ENCODE assay signal across 8 cellular contexts in genomic region chr3:187739125-187739560, GRCh38. TPM values are rescaled to one million over a fixed set of nuclear protein-coding genes. Genes with fewer than 3 reads are reported as not detected.
A peak's percentile ranks its signal among the peaks of the same experiment; 100 is the strongest.
DNase-seq lines count a peak whose midpoint lies in the region; FAIRE-seq and TF ChIP-seq lines count a peak whose summit lies in the region.

No MANE protein-coding gene starts in this region.

- no peak for TF ChIP-seq CTCF in smooth muscle cell (IDR thresholded peaks at IDR 0.05; ENCODE audit: borderline replicate concordance, insufficient read depth, poor library complexity, severe bottlenecking)

- no peak for FAIRE-seq in H54 (lab: Jason Lieb, UNC)

- peak overlapping the region; percentile 99 for H3K4me2 ChIP-seq in smooth muscle cell

- no peak for TF ChIP-seq POLR2A in H54 (IDR thresholded peaks at IDR 0.05; ENCODE audit: low read depth, low read length)

- peak; percentile 23 for DNase-seq in activated gamma-delta T cell treated with Interleukin-2 at 50 U/mL for 16 hours
- no peak for DNase-seq in activated gamma-delta T cell (lab: John Stamatoyannopoulos, UW)
- DNase-seq in adipocyte (ENCODE audit: low read depth): no peak
- peak; percentile 69 for DNase-seq in smooth muscle cell (lab: John Stamatoyannopoulos, UW; ENCODE audit: unreplicated experiment)
- DNase-seq in DMS79 treated with DMSO at 0.1 percent for 48 hours (lab: John Stamatoyannopoulos, UW): no peak
- DNase-seq in H54 (ENCODE audit: insufficient read length, low spot score): no peak
- no peak for DNase-seq in ureter (ENCODE audit: low spot score)

- H3K9ac ChIP-seq in adipocyte (ENCODE audit: low read length): peak overlapping the region; percentile 98
- H3K9ac ChIP-seq in iPS-18a (ENCODE audit: low read length): peak overlapping the region; percentile 55
- no peak overlapping the region for H3K9ac ChIP-seq in smooth muscle cell (ENCODE audit: low read depth)

- no peaks in the 10 kb centered on the region for H3K9me3 ChIP-seq in adipocyte (ENCODE audit: control insufficient read depth, low read length)
- H3K9me3 ChIP-seq in iPS-18a (ENCODE audit: control insufficient read depth, low read depth, low read length): no peaks in the 10 kb centered on the region
- H3K9me3 ChIP-seq in smooth muscle cell (replicated peaks; ENCODE audit: low read depth): no peaks in the 10 kb centered on the region

- H4K20me1 ChIP-seq in smooth muscle cell (ENCODE audit: low read depth): peaks cover 70% of the 10 kb centered on the region

- peaks cover 7% of the 10 kb centered on the region for H3K36me3 ChIP-seq in adipocyte (ENCODE audit: control insufficient read depth, insufficient read depth, low read length, severe bottlenecking)
- H3K36me3 ChIP-seq in iPS-18a (ENCODE audit: control insufficient read depth, low read depth, low read length): no peaks in the 10 kb centered on the region
- no peaks in the 10 kb centered on the region for H3K36me3 ChIP-seq in smooth muscle cell (ENCODE audit: low read depth)

- under 1% methylated on average over 21 of the region's 21 CpGs for WGBS in smooth muscle cell (ENCODE audit: low lambda C conversion rate)

- peaks cover 65% of the 10 kb centered on the region for H3K79me2 ChIP-seq in smooth muscle cell (ENCODE audit: low read depth)

- H3F3A ChIP-seq in smooth muscle cell (ENCODE audit: low read depth): peaks cover 4% of the 10 kb centered on the region

- H3K4me1 ChIP-seq in adipocyte (ENCODE audit: control insufficient read depth, insufficient read depth, low read length) (peaks cover 60% of the 10 kb centered on the region), iPS-18a (ENCODE audit: control insufficient read depth, low read depth, low read length) (peaks cover 30% of the 10 kb centered on the region), smooth muscle cell (ENCODE audit: low read depth) (peaks cover 21% of the 10 kb centered on the region)

- H2AFZ ChIP-seq in smooth muscle cell (ENCODE audit: low read depth): no peak overlapping the region

- H3K27me3 ChIP-seq in adipocyte (replicated peaks; ENCODE audit: control insufficient read depth, insufficient read depth, low read length) (no peaks in the 10 kb centered on the region), iPS-18a (ENCODE audit: control insufficient read depth, insufficient read depth, low read length) (peaks cover 71% of the 10 kb centered on the region), smooth muscle cell (ENCODE audit: low read depth) (no peaks in the 10 kb centered on the region)

- H3K4me3 ChIP-seq in adipocyte (ENCODE audit: low read length) (peak overlapping the region; percentile 90), iPS-18a (ENCODE audit: low read length) (peak overlapping the region; percentile 69), smooth muscle cell (peak overlapping the region; percentile 96)

- H3K27ac ChIP-seq in iPS-18a (ENCODE audit: low read length): no peak overlapping the region
- H3K27ac ChIP-seq in smooth muscle cell (ENCODE audit: low read depth): peak overlapping the region; percentile 93

RNA-seq across cellular contexts. Expression of gene BCL6, which starts 6.1 kb away (rescaled TPM):
- total RNA-seq in smooth muscle cell (30.8 and 39.1 TPM in 2 replicates), ureter (90.7 TPM)
- polyA plus RNA-seq in smooth muscle cell: 16.8 and 18.3 TPM in 2 replicates

RNA-seq across cellular contexts. Expression of gene RTP2, which starts 36.8 kb away (rescaled TPM):
- not detected in 2 replicates for total RNA-seq in smooth muscle cell
- polyA plus RNA-seq in smooth muscle cell: not detected in 2 replicates
- total RNA-seq in ureter: not detected

Comparison
In these comparisons a context has a peak if more than half of its experiments do, and no peak if none do; other contexts are left out.
1. DNase-seq: peak in activated gamma-delta T cell treated with Interleukin-2 at 50 U/mL for 16 hours (single experiment) and smooth muscle cell (single experiment); none in activated gamma-delta T cell (single experiment), adipocyte (single experiment), DMS79 treated with DMSO at 0.1 percent for 48 hours (single experiment), H54 (single experiment) and ureter (single experiment).
2. Peak in every context shown above with its lines, with median percentiles within 50 percentile points of each other: H3K4me3 ChIP-seq.